7 cellular contexts compared by ENCODE assay signal in the genomic region with DNA sequence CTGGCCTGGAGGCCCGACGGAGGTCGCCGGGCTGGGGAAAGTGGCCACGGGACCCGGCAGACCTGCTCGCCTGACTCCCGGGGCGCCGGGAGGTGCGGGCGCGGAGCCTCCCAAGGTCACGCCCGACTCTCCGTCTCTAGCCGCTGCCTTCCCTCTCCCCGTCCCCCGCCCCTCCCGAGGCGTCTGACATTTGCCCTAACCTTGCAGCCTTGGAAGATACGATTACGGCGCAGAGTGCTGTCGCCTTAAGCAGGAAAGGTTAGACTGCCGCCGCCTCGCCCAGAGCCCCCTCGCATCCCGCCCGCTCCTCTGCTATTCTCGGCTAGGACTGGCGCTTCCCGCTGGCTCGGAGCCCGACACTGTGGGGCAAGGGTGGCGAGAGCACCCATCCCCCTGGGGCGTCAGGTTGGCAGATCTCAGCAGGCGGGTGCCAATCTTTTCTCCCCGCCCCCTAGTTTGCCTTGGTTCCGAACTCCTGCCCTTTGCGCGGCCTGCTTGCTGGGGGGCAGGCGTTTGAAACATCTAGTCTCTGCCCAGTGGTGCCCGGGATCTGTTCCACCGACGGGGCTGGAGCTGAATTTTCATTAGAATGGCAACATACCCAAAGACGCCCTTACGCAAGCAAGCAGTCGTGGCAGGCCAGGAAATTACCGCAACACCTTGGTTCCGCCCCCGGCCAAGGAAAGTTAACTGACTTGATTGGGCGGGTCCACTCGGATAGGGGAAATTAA. TPM values are rescaled to one million over a fixed set of nuclear protein-coding genes. Genes with fewer than 3 reads are reported as not detected.
DNase-seq lines count a peak whose midpoint lies in the region; ATAC-seq, FAIRE-seq and TF ChIP-seq lines count a peak whose summit lies in the region.

No MANE protein-coding gene starts in this region.

- 0 out of 2 replicates have a peak, but pooled peaks have one; percentile 22 for TF ChIP-seq RAD21 in HepG2 (CRISPR knock-in tag; IDR thresholded peaks at IDR 0.05)

- no peak for TF ChIP-seq EP300 in HepG2 (IDR thresholded peaks at IDR 0.05; ENCODE audit: low read depth in 2 of 2, low read length in 2 of 2)
- no peak for TF ChIP-seq EP300 in HepG2 (CRISPR knock-in tag; IDR thresholded peaks at IDR 0.05; ENCODE audit: borderline replicate concordance)

- peak overlapping the region; percentile 82 for H3K27ac Mint-ChIP-seq in chondrocyte (ENCODE audit: unreplicated experiment)

- peaks cover 34% of the 10 kb centered on the region for H3K4me1 Mint-ChIP-seq in chondrocyte (ENCODE audit: low read depth)

- 1% methylated on average over 23 of the region's 55 CpGs for WGBS in HepG2 (ENCODE audit: low lambda C conversion rate)

- CTCF ChIA-PET in HepG2 (lab: Yijun Ruan, JAX; ENCODE audit: low intra/inter-chr PET ratio, low total read pairs), result no interaction called here

- peaks cover 49% of the 10 kb centered on the region for H3K79me2 ChIP-seq in HepG2 (ENCODE audit: insufficient read depth, low read length)

- no peak for TF ChIP-seq CTCF in chondrocyte (IDR thresholded peaks at IDR 0.05)
- TF ChIP-seq CTCF in HepG2 (CRISPR knock-in tag; IDR thresholded peaks at IDR 0.05), result peak; percentile 13; the same call in 1 of the 2 replicates

- peaks cover 71% of the 10 kb centered on the region for H3K4me1 ChIP-seq in HepG2 (ENCODE audit: insufficient read depth, low read length)

- POLR2A ChIA-PET in HepG2 (lab: Yijun Ruan, JAX), result interaction anchor here (0.8 kb wide), 1 partner anchor 1152 kb away, joined by 3 read pairs; no protein-coding TSS in a partner anchor

- H3K9me3 ChIP-seq in HepG2 (ENCODE audit: low read length), result no peaks in the 10 kb centered on the region

- H3K9me3 Mint-ChIP-seq in chondrocyte (ENCODE audit: low read depth), result no peaks in the 10 kb centered on the region

- H3K4me3 Mint-ChIP-seq in chondrocyte (ENCODE audit: unreplicated experiment), result peak overlapping the region; percentile 92

- H3K27ac ChIP-seq in HepG2 (ENCODE audit: extremely low read length, insufficient read depth, low read length), result peak overlapping the region; percentile 94

- peaks cover 0 to 4% of the 10 kb centered on the region in 2 experiments; a peak in 1 of 5 replicates for H3K36me3 ChIP-seq in HepG2 (replicated peaks in 1 of 2; ENCODE audit: control insufficient read depth in 1 of 2, insufficient read depth in 2 of 2, low read length in 2 of 2)

- in situ Hi-C loops in HepG2 (cut with HindIII; ENCODE audit: extremely low pct_ligation_motif_present, low pct_unique_long_range_greater_than_20kb), result no loop called here

- peak; percentile 33 for DNase-seq in NCI-H1694 (lab: John Stamatoyannopoulos, UW)
- DNase-seq in activated CD4-positive, alpha-beta T cell treated with anti-CD3 and anti-CD28 coated beads for 24 hours (ENCODE audit: low read depth in 2 of 2), result peak; percentile 58 to 70
- DNase-seq in chondrocyte (ENCODE audit: low spot score), result no peak
- peak; percentile 21 for DNase-seq in HepG2 (ENCODE audit: low spot score)
- peak; percentile 62 to 76 for DNase-seq in stimulated activated CD4-positive, alpha-beta T cell treated with anti-CD3 and anti-CD28 coated beads, Interleukin-4, amount 100 ng/mL, for 4 hours

- H3K4me2 ChIP-seq in HepG2 (ENCODE audit: low read depth, low read length), result peak overlapping the region; percentile 76

- no peaks in the 10 kb centered on the region for H3K27me3 Mint-ChIP-seq in chondrocyte (ENCODE audit: low read depth)

- FAIRE-seq in HepG2 (lab: Jason Lieb, UNC), result no peak

- no peaks in the 10 kb centered on the region for H3K36me3 Mint-ChIP-seq in chondrocyte (ENCODE audit: low read depth)

- no TSS peak for BruUV-seq in HepG2 (replicated peaks; lab: Mats Ljungman, UMichigan)

- peak; percentile 53 for ATAC-seq in GM18511 (IDR thresholded peaks at IDR 0.05; ENCODE audit: unreplicated experiment)
- ATAC-seq in HG02798 (IDR thresholded peaks at IDR 0.05; ENCODE audit: poor library complexity, unreplicated experiment), result peak; percentile 50
- peak; percentile 46 for ATAC-seq in HepG2

- no peaks in the 10 kb centered on the region; the same call in 1 of the 2 replicates for H4K20me1 ChIP-seq in HepG2 (ENCODE audit: insufficient read depth, low read length)

- H2AFZ ChIP-seq in HepG2 (ENCODE audit: low read length), result no peak overlapping the region

- H3K27me3 ChIP-seq in HepG2 (ENCODE audit: control insufficient read depth in 1 of 2, insufficient read depth in 2 of 2, low read length in 2 of 2), result peaks cover 0 to 3% of the 10 kb centered on the region in 2 experiments; a peak in 1 of 5 replicates

- H3K4me3 ChIP-seq in HepG2 (replicated peaks in 1 of 3; ENCODE audit: insufficient read depth in 1 of 3, low read depth in 2 of 3, low read length in 3 of 3), result peak overlapping the region; percentile 93 to 96 (median 93)

- intact Hi-C loops in HepG2 (cut with micrococcal nuclease; ENCODE audit: unreplicated experiment), result no loop called here

- peak in 1 of 2 experiments; percentile 17; a peak in 2 of 4 replicates for TF ChIP-seq POLR2A in HepG2 (IDR thresholded peaks at IDR 0.05; ENCODE audit: insufficient read depth in 1 of 2, low read depth in 2 of 2, low read length in 2 of 2)

- H3K9ac ChIP-seq in HepG2 (ENCODE audit: insufficient read depth, low read depth, low read length), result peak overlapping the region; percentile 89

TF ChIP-seq in HepG2, 621 proteins besides CTCF, POLR2A, EP300 and RAD21 (continues in another document):
- TF ChIP-seq ZNF274 (CRISPR knock-in tag; IDR thresholded peaks at IDR 0.05) (peak; percentile 10; the same call in 1 of the 2 replicates), ZNF878 (CRISPR knock-in tag; IDR thresholded peaks at IDR 0.05) (no peak), ZNF790 (CRISPR knock-in tag; IDR thresholded peaks at IDR 0.05; ENCODE audit: borderline replicate concordance) (peak; percentile 22; the same call in 1 of the 2 replicates), ZFP36L1 (CRISPR knock-in tag; IDR thresholded peaks at IDR 0.05) (no peak), ZNF460 (CRISPR knock-in tag; IDR thresholded peaks at IDR 0.05; ENCODE audit: borderline replicate concordance) (no peak), ZNF296 (CRISPR knock-in tag; conservative IDR thresholded peaks at IDR 0.05) (0 out of 2 replicates have a peak, but pooled peaks have one; percentile 42), ZNF350 (CRISPR knock-in tag; IDR thresholded peaks at IDR 0.05; ENCODE audit: borderline replicate concordance, low read depth) (no peak; the same call in 1 of the 2 replicates), ZNF431 (CRISPR knock-in tag; IDR thresholded peaks at IDR 0.05; ENCODE audit: borderline replicate concordance, low read depth) (no peak)
- TF ChIP-seq, protein P1, sequence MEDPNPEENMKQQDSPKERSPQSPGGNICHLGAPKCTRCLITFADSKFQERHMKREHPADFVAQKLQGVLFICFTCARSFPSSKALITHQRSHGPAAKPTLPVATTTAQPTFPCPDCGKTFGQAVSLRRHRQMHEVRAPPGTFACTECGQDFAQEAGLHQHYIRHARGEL (CRISPR knock-in tag; IDR thresholded peaks at IDR 0.05), result no peak
- TF ChIP-seq, protein P2, sequence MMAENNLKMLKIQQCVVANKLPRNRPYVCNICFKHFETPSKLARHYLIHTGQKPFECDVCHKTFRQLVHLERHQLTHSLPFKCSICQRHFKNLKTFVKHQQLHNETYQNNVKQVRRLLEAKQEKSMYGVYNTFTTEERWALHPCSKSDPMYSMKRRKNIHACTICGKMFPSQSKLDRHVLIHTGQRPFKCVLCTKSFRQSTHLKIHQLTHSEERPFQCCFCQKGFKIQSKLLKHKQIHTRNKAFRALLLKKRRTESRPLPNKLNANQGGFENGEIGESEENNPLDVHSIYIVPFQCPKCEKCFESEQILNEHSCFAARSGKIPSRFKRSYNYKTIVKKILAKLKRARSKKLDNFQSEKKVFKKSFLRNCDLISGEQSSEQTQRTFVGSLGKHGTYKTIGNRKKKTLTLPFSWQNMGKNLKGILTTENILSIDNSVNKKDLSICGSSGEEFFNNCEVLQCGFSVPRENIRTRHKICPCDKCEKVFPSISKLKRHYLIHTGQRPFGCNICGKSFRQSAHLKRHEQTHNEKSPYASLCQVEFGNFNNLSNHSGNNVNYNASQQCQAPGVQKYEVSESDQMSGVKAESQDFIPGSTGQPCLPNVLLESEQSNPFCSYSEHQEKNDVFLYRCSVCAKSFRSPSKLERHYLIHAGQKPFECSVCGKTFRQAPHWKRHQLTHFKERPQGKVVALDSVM (CRISPR knock-in tag; IDR thresholded peaks at IDR 0.05), result 0 out of 2 replicates have a peak, but pooled peaks have one; percentile 6

RNA-seq across cellular contexts. Expression of a gene that starts 0.8 kb away (rescaled TPM):
- 96.9 to 111 TPM (median 104 TPM) in 3 replicates for total RNA-seq in chondrocyte
- total RNA-seq in HepG2 (2016; rRNA removed; fragmentation: Illumina TruSeq; extraction: Trizol), result 105 and 122 TPM in 2 replicates
- total RNA-seq in HepG2 (2016; cell fraction: cytosol; rRNA removed; fragmentation: Illumina TruSeq; extraction: Trizol; ENCODE audit: low read depth), result 59.3 and 60.5 TPM in 2 replicates
- total RNA-seq in HepG2 (2016; cell fraction: insoluble cytoplasmic fraction; rRNA removed; fragmentation: Illumina TruSeq; extraction: Trizol), result 107 TPM in 2 replicates
- 105 and 112 TPM in 2 replicates for total RNA-seq in HepG2 (2016; cell fraction: membrane; rRNA removed; fragmentation: Illumina TruSeq; extraction: Trizol)
- total RNA-seq in HepG2 (2016; cell fraction: nucleus; rRNA removed; fragmentation: Illumina TruSeq; extraction: Trizol), result 52.5 and 58.8 TPM in 2 replicates
- polyA plus RNA-seq in HepG2 (2011; rRNA removed), result 49.2 and 51.6 TPM in 2 replicates
- polyA plus RNA-seq in HepG2 (2011; cell fraction: cytosol; rRNA removed), result 49.9 and 50.0 TPM in 2 replicates
- 21.6 and 21.7 TPM in 2 replicates for polyA plus RNA-seq in HepG2 (2011; cell fraction: nucleus; rRNA removed)
- polyA plus RNA-seq in HepG2 (2012), result 99.6 and 140 TPM in 2 replicates
- polyA plus RNA-seq in HepG2 (2016; cell fraction: cytosol; fragmentation: Illumina TruSeq; extraction: Trizol; ENCODE audit: low read depth), result 57.2 and 57.6 TPM in 2 replicates
- 89.8 and 107 TPM in 2 replicates for polyA plus RNA-seq in HepG2 (2016; cell fraction: insoluble cytoplasmic fraction; fragmentation: Illumina TruSeq; extraction: Trizol; ENCODE audit: low read depth)
- polyA plus RNA-seq in HepG2 (2016; cell fraction: membrane; fragmentation: Illumina TruSeq; extraction: Trizol; ENCODE audit: low read depth), result 68.6 and 74.3 TPM in 2 replicates
- polyA plus RNA-seq in HepG2 (2016; cell fraction: nucleus; fragmentation: Illumina TruSeq; extraction: Trizol; ENCODE audit: insufficient read depth, low read depth), result 44.1 and 47.6 TPM in 2 replicates
- polyA minus RNA-seq in HepG2 (2011; rRNA and poly(A)+ RNA removed; ENCODE audit: low replicate concordance), result 39.4 and 62.3 TPM in 2 replicates
- polyA minus RNA-seq in HepG2 (2011; cell fraction: cytosol; rRNA and poly(A)+ RNA removed), result 49.2 and 52.4 TPM in 2 replicates
- 48.6 and 52.9 TPM in 2 replicates for polyA minus RNA-seq in HepG2 (2011; cell fraction: nucleus; rRNA and poly(A)+ RNA removed)
